20 cellular contexts compared by ENCODE assay signal in genomic region chr3:99952306-99952705, GRCh38.
DNase-seq lines count a peak whose midpoint lies in the region; FAIRE-seq and TF ChIP-seq lines count a peak whose summit lies in the region.
"Had no signal": no experiment of that assay in that cellular context is flagged by ENCODE, and none has a peak within 500 bp of the region (broad histone marks: within the 10 kb centered on the region; RNA-seq: fewer than 3 reads in every experiment).

No MANE protein-coding gene starts in this region.

- peak; percentile 86 for FAIRE-seq in astrocyte (lab: Jason Lieb, UNC)
- peak; percentile 53 for FAIRE-seq in keratinocyte (lab: Jason Lieb, UNC)

- H3K79me2 ChIP-seq in astrocyte (ENCODE audit: insufficient read depth, low read length) (no peaks in the 10 kb centered on the region), keratinocyte (ENCODE audit: control insufficient read depth, insufficient read depth, low read length) (no peaks in the 10 kb centered on the region)

- no peaks in the 10 kb centered on the region for H3K9me1 ChIP-seq in keratinocyte (ENCODE audit: control insufficient read depth, extremely low read depth, insufficient read depth, low read length)

- peaks cover 4% of the 10 kb centered on the region for H3K9me3 Mint-ChIP-seq in astrocyte (ENCODE audit: unreplicated experiment)
- H3K9me3 Mint-ChIP-seq: CD4-positive, alpha-beta memory T cell; effector memory CD8-positive, alpha-beta T cell; immature natural killer cell had no signal

- peak overlapping the region; percentile 85 for H3K27ac ChIP-seq in astrocyte (ENCODE audit: low read depth, low read length)
- no peak overlapping the region for H3K27ac ChIP-seq in keratinocyte (ENCODE audit: control insufficient read depth, insufficient read depth, low read length)
- no peak overlapping the region for H3K27ac ChIP-seq in tibial artery
- H3K27ac ChIP-seq: cardiac muscle cell, prostate gland, WERI-Rb-1 had no signal

- dilution Hi-C loops in keratinocyte (cut with MboI; ENCODE audit: extremely low pct_ligation_motif_present, low sequenced_read_pairs): no loop called here

- H3K4me3 Mint-ChIP-seq in astrocyte (ENCODE audit: unreplicated experiment): no peak overlapping the region
- H3K4me3 Mint-ChIP-seq: CD4-positive, alpha-beta memory T cell; effector memory CD8-positive, alpha-beta T cell; immature natural killer cell had no signal

- H2AFZ ChIP-seq in astrocyte (ENCODE audit: low read depth, low read length) (no peak overlapping the region), keratinocyte (ENCODE audit: control insufficient read depth, low read length) (no peak overlapping the region)

- H3K36me3 ChIP-seq in astrocyte (ENCODE audit: insufficient read depth, low read length): no peaks in the 10 kb centered on the region
- H3K36me3 ChIP-seq in keratinocyte (ENCODE audit: control insufficient read depth in 2 of 2, extremely low read depth in 1 of 2, insufficient read depth in 2 of 2, low read length in 2 of 2): no peaks in the 10 kb centered on the region
- H3K36me3 ChIP-seq in tibial artery: no peaks in the 10 kb centered on the region
- H3K36me3 ChIP-seq: cardiac muscle cell, prostate gland, WERI-Rb-1 had no signal

- H3K27me3 ChIP-seq in astrocyte (ENCODE audit: insufficient read depth, low read length): no peaks in the 10 kb centered on the region
- H3K27me3 ChIP-seq in keratinocyte (ENCODE audit: control insufficient read depth, extremely low read depth, insufficient read depth, low read length): no peaks in the 10 kb centered on the region
- H3K27me3 ChIP-seq in tibial artery: no peaks in the 10 kb centered on the region

- no peaks in the 10 kb centered on the region for H3K36me3 Mint-ChIP-seq in astrocyte (ENCODE audit: low read depth, unreplicated experiment)
- H3K36me3 Mint-ChIP-seq: CD4-positive, alpha-beta memory T cell; immature natural killer cell had no signal

- H3K9ac ChIP-seq in astrocyte (ENCODE audit: low read length): peak overlapping the region; percentile 59
- H3K9ac ChIP-seq in keratinocyte (ENCODE audit: control insufficient read depth, extremely low read depth, insufficient read depth, low read length): no peak overlapping the region

- H3K9me3 ChIP-seq in astrocyte (ENCODE audit: insufficient read depth, low read depth, low read length): no peaks in the 10 kb centered on the region
- H3K9me3 ChIP-seq in keratinocyte (ENCODE audit: control insufficient read depth, low read depth, low read length): no peaks in the 10 kb centered on the region
- H3K9me3 ChIP-seq in tibial artery: no peaks in the 10 kb centered on the region
- H3K9me3 ChIP-seq: mucosa of descending colon, prostate gland had no signal

- DNase-seq in A172 (ENCODE audit: low spot score) (peak; percentile 33), HS-27A (ENCODE audit: low read depth) (peak; percentile 79), astrocyte (ENCODE audit: low read depth) (peak; percentile 88), keratinocyte (ENCODE audit: low read depth, low spot score) (no peak), NCI-H446 (lab: John Stamatoyannopoulos, UW) (no peak), occipital lobe (lab: John Stamatoyannopoulos, UW) (no peak), tibial artery (no peak)
- DNase-seq in activated effector memory CD4-positive, alpha-beta T cell treated with anti-CD3 and anti-CD28 coated beads, Interleukin-2, amount 50 U/mL, for 16 hours: no peak
- DNase-seq: 8988T; activated naive CD4-positive, alpha-beta T cell; CD4-positive, alpha-beta memory T cell; effector memory CD8-positive, alpha-beta T cell; GF-D8; immature natural killer cell; mucosa of descending colon; NCI-H1930; NCI-H69; WERI-Rb-1 had no signal

- H3K4me3 ChIP-seq in astrocyte (ENCODE audit: insufficient read depth, low read depth, low read length) (no peak overlapping the region), keratinocyte (ENCODE audit: control insufficient read depth in 2 of 3, extremely low read depth in 1 of 3, insufficient read depth in 2 of 3, low read depth in 1 of 3, low read length in 3 of 3) (no peak overlapping the region), tibial artery (no peak overlapping the region)
- H3K4me3 ChIP-seq: cardiac muscle cell, mucosa of descending colon, prostate gland had no signal

- H4K20me1 ChIP-seq in astrocyte (ENCODE audit: insufficient read depth, low read length) (no peaks in the 10 kb centered on the region), keratinocyte (ENCODE audit: control insufficient read depth, extremely low read depth, insufficient read depth, low read length) (no peaks in the 10 kb centered on the region)

- H3K27me3 Mint-ChIP-seq in astrocyte (ENCODE audit: low read depth, unreplicated experiment): no peaks in the 10 kb centered on the region
- H3K27me3 Mint-ChIP-seq: CD4-positive, alpha-beta memory T cell; effector memory CD8-positive, alpha-beta T cell had no signal

- TF ChIP-seq CTCF in astrocyte (IDR thresholded peaks at IDR 0.05; ENCODE audit: insufficient read depth, low read depth, low read length) (no peak), keratinocyte (optimal IDR thresholded peaks at IDR 0.05 in 1 of 3, IDR thresholded peaks at IDR 0.05 in 1 of 3, conservative IDR thresholded peaks at IDR 0.05 in 1 of 3; ENCODE audit: extremely low read depth in 1 of 3, insufficient read depth in 2 of 3, low read length in 3 of 3) (no peak), tibial artery (IDR thresholded peaks at IDR 0.05) (no peak)

- H3K27ac Mint-ChIP-seq in astrocyte (ENCODE audit: unreplicated experiment): peak overlapping the region; percentile 78
- H3K27ac Mint-ChIP-seq: CD4-positive, alpha-beta memory T cell; effector memory CD8-positive, alpha-beta T cell; immature natural killer cell had no signal

- intact Hi-C loops in tibial artery (cut with DNase I; ENCODE audit: low total_unique reads): no loop called here

- H3K4me2 ChIP-seq in astrocyte (ENCODE audit: low read length) (peak overlapping the region; percentile 55), keratinocyte (ENCODE audit: control insufficient read depth, extremely low read depth, insufficient read depth, low read depth, low read length) (no peak overlapping the region)

- peaks cover 52% of the 10 kb centered on the region for H3K4me1 Mint-ChIP-seq in astrocyte (ENCODE audit: low read depth, unreplicated experiment)
- H3K4me1 Mint-ChIP-seq: immature natural killer cell had no signal

- H3K4me1 ChIP-seq in astrocyte (ENCODE audit: insufficient read depth, low read length) (peaks cover 36% of the 10 kb centered on the region), keratinocyte (ENCODE audit: control insufficient read depth, extremely low read depth, insufficient read depth, low read length) (no peaks in the 10 kb centered on the region), tibial artery (peaks cover 0 to 55% (median 11%) of the 10 kb centered on the region in 4 donors)
- H3K4me1 ChIP-seq: prostate gland had no signal

Comparison
In these comparisons a context has a peak if more than half of its experiments do, and no peak if none do; other contexts are left out.
1. DNase-seq: peak in A172 (single experiment), HS-27A (single experiment) and astrocyte (single experiment); none in keratinocyte (single experiment), NCI-H446 (0 of 2), activated effector memory CD4-positive, alpha-beta T cell treated with anti-CD3 and anti-CD28 coated beads, Interleukin-2, amount 50 U/mL, for 16 hours (single experiment), occipital lobe (single experiment) and tibial artery (0 of 2).